In genomic region chr1:243251544-243251943, GRCh38 we compare ENCODE assay signal across 1 cellular context.
TF ChIP-seq lines count a peak whose summit lies in the region.

No MANE protein-coding gene starts in this region.

TF ChIP-seq in SK-N-SH treated with all-trans-retinoic acid at 6 μM for 48 hours, 23 proteins besides CTCF, POLR2A, EP300 and RAD21 (continued from another document):
- TF ChIP-seq, protein P1, sequence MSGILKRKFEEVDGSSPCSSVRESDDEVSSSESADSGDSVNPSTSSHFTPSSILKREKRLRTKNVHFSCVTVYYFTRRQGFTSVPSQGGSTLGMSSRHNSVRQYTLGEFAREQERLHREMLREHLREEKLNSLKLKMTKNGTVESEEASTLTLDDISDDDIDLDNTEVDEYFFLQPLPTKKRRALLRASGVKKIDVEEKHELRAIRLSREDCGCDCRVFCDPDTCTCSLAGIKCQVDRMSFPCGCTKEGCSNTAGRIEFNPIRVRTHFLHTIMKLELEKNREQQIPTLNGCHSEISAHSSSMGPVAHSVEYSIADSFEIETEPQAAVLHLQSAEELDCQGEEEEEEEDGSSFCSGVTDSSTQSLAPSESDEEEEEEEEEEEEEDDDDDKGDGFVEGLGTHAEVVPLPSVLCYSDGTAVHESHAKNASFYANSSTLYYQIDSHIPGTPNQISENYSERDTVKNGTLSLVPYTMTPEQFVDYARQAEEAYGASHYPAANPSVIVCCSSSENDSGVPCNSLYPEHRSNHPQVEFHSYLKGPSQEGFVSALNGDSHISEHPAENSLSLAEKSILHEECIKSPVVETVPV (CRISPR knock-in tag; IDR thresholded peaks at IDR 0.05): no peak
- no peak for TF ChIP-seq PPARA (CRISPR knock-in tag; IDR thresholded peaks at IDR 0.05; ENCODE audit: borderline replicate concordance)
- TF ChIP-seq ZNF8 (CRISPR knock-in tag; IDR thresholded peaks at IDR 0.05): no peak
